In the genomic region with DNA sequence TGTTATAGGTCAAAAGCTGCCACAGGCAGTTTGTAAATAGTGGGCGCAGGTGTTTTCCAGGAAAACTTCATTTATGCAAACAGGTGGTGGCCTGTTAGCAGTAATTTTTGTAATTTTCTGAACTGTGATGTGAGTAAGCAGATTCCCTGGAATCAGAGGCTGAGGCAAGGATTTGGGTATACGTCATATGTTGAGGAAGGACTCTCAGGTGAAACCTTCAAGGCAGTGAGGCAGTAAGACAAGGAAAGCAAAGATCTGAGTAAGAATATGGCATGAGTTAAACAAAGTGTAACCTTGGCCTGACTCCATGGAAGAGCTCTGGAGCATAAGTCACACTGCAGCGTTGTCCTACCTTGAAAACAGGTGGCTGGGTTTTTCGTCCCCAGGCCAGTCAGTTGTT, we compare ENCODE assay signal across 20 cellular contexts.
"Had no signal": no experiment of that assay in that cellular context is flagged by ENCODE, and none has a peak within 500 bp of the region (broad histone marks: within the 10 kb centered on the region; RNA-seq: fewer than 3 reads in every experiment).

No MANE protein-coding gene starts in this region.

- ATAC-seq: left colon, left lung, natural killer cell, psoas muscle, upper lobe of right lung had no signal

- H3K27ac Mint-ChIP-seq: mesothelial cell of epicardium; naive B cell; natural killer cell; nephron progenitor cell; neural progenitor cell; stimulated activated naive CD8-positive, alpha-beta T cell treated with anti-CD3 and anti-CD28 coated beads, Interleukin-15, Interleukin-2, amounts not matched to agents 100 ng/mL and 50 ng/mL, for 24 hours had no signal

- H3K27me3 Mint-ChIP-seq: naive B cell; stimulated activated naive CD8-positive, alpha-beta T cell treated with anti-CD3 and anti-CD28 coated beads, Interleukin-15, Interleukin-2, amounts not matched to agents 100 ng/mL and 50 ng/mL, for 24 hours had no signal

- H3K4me1 Mint-ChIP-seq: mesothelial cell of epicardium, naive B cell, natural killer cell, neural progenitor cell had no signal

- H3K4me3 Mint-ChIP-seq: mesothelial cell of epicardium; naive B cell; natural killer cell; nephron progenitor cell; neural progenitor cell; stimulated activated naive CD8-positive, alpha-beta T cell treated with anti-CD3 and anti-CD28 coated beads, Interleukin-15, Interleukin-2, amounts not matched to agents 100 ng/mL and 50 ng/mL, for 24 hours had no signal

- H3K9me3 Mint-ChIP-seq: mesothelial cell of epicardium, naive B cell, nephron progenitor cell, neural progenitor cell had no signal

- H3K36me3 Mint-ChIP-seq: mesothelial cell of epicardium, naive B cell, natural killer cell, neural progenitor cell had no signal

- DNase-seq: hippocampal formation; kidney glomerular epithelial cell; left colon; left lung; mesendoderm; naive B cell; natural killer cell; nephron progenitor cell; occipital lobe; psoas muscle; right lobe of liver; stimulated activated CD4-positive, alpha-beta T cell treated with anti-CD3 and anti-CD28 coated beads, Interleukin-1b, Interleukin-23, amount 100 ng/mL, for 48 hours; stimulated activated CD4-positive, alpha-beta T cell treated with anti-CD3 and anti-CD28 coated beads, Interleukin-2, amount 100 ng/mL, for 48 hours; stimulated activated naive CD4-positive, alpha-beta T cell; tibial artery; trophoblast cell; upper lobe of right lung had no signal
